14 cellular contexts compared by ENCODE assay signal in genomic region chr11:105611837-105612480, GRCh38. TPM values are rescaled to one million over a fixed set of nuclear protein-coding genes. Genes with fewer than 3 reads are reported as not detected.
DNase-seq lines count a peak whose midpoint lies in the region; ATAC-seq and TF ChIP-seq lines count a peak whose summit lies in the region.
"Had no signal": no experiment of that assay in that cellular context is flagged by ENCODE, and none has a peak within 500 bp of the region (broad histone marks: within the 10 kb centered on the region; RNA-seq: fewer than 3 reads in every experiment).

No MANE protein-coding gene starts in this region.

- H3K4me3 ChIP-seq in ACC112 (ENCODE audit: low read depth, low read length) (peak overlapping the region; percentile 80), H7 (ENCODE audit: insufficient read depth, low read depth, low read length) (peak overlapping the region; percentile 65), ascending aorta (peak overlapping the region; percentile 27 to 58)

- H3K27me3 Mint-ChIP-seq in activated CD4-positive, alpha-beta memory T cell treated with anti-CD3 and anti-CD28 coated beads, Interleukin-2, amount 10 ng/mL, durations not matched to agents 7 days and 5 days: peaks cover 43% of the 10 kb centered on the region

- POLR2A ChIA-PET in activated CD4-positive, alpha-beta memory T cell treated with anti-CD3 and anti-CD28 coated beads, Interleukin-2, amount 10 ng/mL, durations not matched to agents 7 days and 5 days (lab: Charles Lee): no interaction called here

- intact Hi-C loops in ascending aorta (cut with DNase I): no loop called here

- DNase-seq in H7: peak; percentile 26
- no peak for DNase-seq in ascending aorta (ENCODE audit: low spot score in 2 of 2)
- peak; percentile 47 for DNase-seq in inferior parietal cortex (ENCODE audit: extremely low spot score)
- DNase-seq in activated CD4-positive, alpha-beta memory T cell treated with anti-CD3 and anti-CD28 coated beads, Interleukin-2, amount 10 ng/mL, durations not matched to agents 7 days and 5 days: no peak
- DNase-seq in NCI-H774 (lab: John Stamatoyannopoulos, UW): no peak
- DNase-seq: activated CD8-positive, alpha-beta memory T cell treated with anti-CD3 and anti-CD28 coated beads for 24 hours; activated naive CD4-positive, alpha-beta T cell treated with anti-CD3 and anti-CD28 coated beads, Interleukin-2, amount 50 U/mL, for 16 hours; KG1; stimulated activated CD4-positive, alpha-beta T cell treated with anti-CD3 and anti-CD28 coated beads, Interleukin-12 subunit alpha, Interleukin-12 subunit beta, amount 100 ng/mL, for 4 hours had no signal

- H3K79me2 ChIP-seq in ACC112 (ENCODE audit: control insufficient read depth, insufficient read depth, low read length, unreplicated experiment): no peaks in the 10 kb centered on the region

- no peaks in the 10 kb centered on the region for H3K36me3 ChIP-seq in ACC112 (ENCODE audit: insufficient read depth, low read length)
- H3K36me3 ChIP-seq in H7 (replicated peaks; ENCODE audit: control insufficient read depth, insufficient read depth, low read length): no peaks in the 10 kb centered on the region
- no peaks in the 10 kb centered on the region for H3K36me3 ChIP-seq in ascending aorta

- H3K27ac ChIP-seq in ACC112 (ENCODE audit: low read depth, low read length) (no peak overlapping the region), ascending aorta (peak overlapping the region in 1 of 2 donors; percentile 41)

- H3K27me3 ChIP-seq in ACC112 (ENCODE audit: insufficient read depth, low read length): peaks cover 37% of the 10 kb centered on the region
- peaks cover 22% of the 10 kb centered on the region for H3K27me3 ChIP-seq in H7 (ENCODE audit: control insufficient read depth, insufficient read depth, low read length)
- no peaks in the 10 kb centered on the region for H3K27me3 ChIP-seq in ascending aorta

- H3K4me3 Mint-ChIP-seq in activated CD4-positive, alpha-beta memory T cell treated with anti-CD3 and anti-CD28 coated beads, Interleukin-2, amount 10 ng/mL, durations not matched to agents 7 days and 5 days: no peak overlapping the region
- H3K4me3 Mint-ChIP-seq: B cell; natural killer cell treated with Interleukin-12 subunit alpha and Interleukin-12 subunit beta and Interleukin-15 and Interleukin-18, amount 100 ng/mL, for 72 hours had no signal

- no peaks in the 10 kb centered on the region for H3K9me3 ChIP-seq in ascending aorta

- H3K4me1 Mint-ChIP-seq in activated CD4-positive, alpha-beta memory T cell treated with anti-CD3 and anti-CD28 coated beads, Interleukin-2, amount 10 ng/mL, durations not matched to agents 7 days and 5 days: peaks cover 18% of the 10 kb centered on the region

- H3K9me3 Mint-ChIP-seq in activated CD4-positive, alpha-beta memory T cell treated with anti-CD3 and anti-CD28 coated beads, Interleukin-2, amount 10 ng/mL, durations not matched to agents 7 days and 5 days: no peaks in the 10 kb centered on the region
- H3K9me3 Mint-ChIP-seq: natural killer cell treated with Interleukin-12 subunit alpha and Interleukin-12 subunit beta and Interleukin-15 and Interleukin-18, amount 100 ng/mL, for 72 hours had no signal

- TF ChIP-seq CTCF in ascending aorta (IDR thresholded peaks at IDR 0.05): no peak

- H3K27ac Mint-ChIP-seq in activated CD4-positive, alpha-beta memory T cell treated with anti-CD3 and anti-CD28 coated beads, Interleukin-2, amount 10 ng/mL, durations not matched to agents 7 days and 5 days: no peak overlapping the region
- H3K27ac Mint-ChIP-seq: B cell; natural killer cell treated with Interleukin-12 subunit alpha and Interleukin-12 subunit beta and Interleukin-15 and Interleukin-18, amount 100 ng/mL, for 72 hours had no signal

- ATAC-seq in HG02870 (IDR thresholded peaks at IDR 0.05; ENCODE audit: unreplicated experiment) (no peak), GM19023 (IDR thresholded peaks at IDR 0.05; ENCODE audit: unreplicated experiment) (no peak)
- ATAC-seq: natural killer cell treated with Interleukin-12 subunit alpha and Interleukin-12 subunit beta and Interleukin-15 and Interleukin-18, amount 100 ng/mL, for 72 hours had no signal

- no peaks in the 10 kb centered on the region for H3K36me3 Mint-ChIP-seq in activated CD4-positive, alpha-beta memory T cell treated with anti-CD3 and anti-CD28 coated beads, Interleukin-2, amount 10 ng/mL, durations not matched to agents 7 days and 5 days (ENCODE audit: low read depth)

- H2AFZ ChIP-seq in ACC112 (ENCODE audit: low read length, unreplicated experiment): no peak overlapping the region

- peaks cover 11% of the 10 kb centered on the region for H3K4me1 ChIP-seq in ACC112 (ENCODE audit: control insufficient read depth, insufficient read depth, low read length, unreplicated experiment)
- peaks cover 0 to 5% of the 10 kb centered on the region in 2 donors for H3K4me1 ChIP-seq in ascending aorta

- CTCF ChIA-PET in activated CD4-positive, alpha-beta memory T cell treated with anti-CD3 and anti-CD28 coated beads, Interleukin-2, amount 10 ng/mL, durations not matched to agents 7 days and 5 days (lab: Charles Lee): no interaction called here

RNA-seq across cellular contexts. Expression of gene GRIA4, which starts 2.1 kb away (rescaled TPM):
- total RNA-seq in H7 (2014; rRNA removed; shearing (Covaris generic)): 1.2 and 1.3 TPM in 2 replicates
- total RNA-seq in ascending aorta: not detected
- total RNA-seq in activated CD4-positive, alpha-beta memory T cell treated with anti-CD3 and anti-CD28 coated beads, Interleukin-2, amount 10 ng/mL, durations not matched to agents 7 days and 5 days: not detected
- total RNA-seq: B cell; natural killer cell treated with Interleukin-12 subunit alpha and Interleukin-12 subunit beta and Interleukin-15 and Interleukin-18, amount 100 ng/mL, for 72 hours had no signal

Comparison
In these comparisons a context has a peak if more than half of its experiments do, and no peak if none do; other contexts are left out.
1. DNase-seq: peak in H7 (single experiment) and inferior parietal cortex (single experiment); none in ascending aorta (0 of 2), activated CD4-positive, alpha-beta memory T cell treated with anti-CD3 and anti-CD28 coated beads, Interleukin-2, amount 10 ng/mL, durations not matched to agents 7 days and 5 days (single experiment) and NCI-H774 (single experiment).
2. Peak in every context shown above with its lines, with median percentiles within 50 percentile points of each other: H3K4me3 ChIP-seq.